1 cellular context compared by ENCODE assay signal in the genomic region with DNA sequence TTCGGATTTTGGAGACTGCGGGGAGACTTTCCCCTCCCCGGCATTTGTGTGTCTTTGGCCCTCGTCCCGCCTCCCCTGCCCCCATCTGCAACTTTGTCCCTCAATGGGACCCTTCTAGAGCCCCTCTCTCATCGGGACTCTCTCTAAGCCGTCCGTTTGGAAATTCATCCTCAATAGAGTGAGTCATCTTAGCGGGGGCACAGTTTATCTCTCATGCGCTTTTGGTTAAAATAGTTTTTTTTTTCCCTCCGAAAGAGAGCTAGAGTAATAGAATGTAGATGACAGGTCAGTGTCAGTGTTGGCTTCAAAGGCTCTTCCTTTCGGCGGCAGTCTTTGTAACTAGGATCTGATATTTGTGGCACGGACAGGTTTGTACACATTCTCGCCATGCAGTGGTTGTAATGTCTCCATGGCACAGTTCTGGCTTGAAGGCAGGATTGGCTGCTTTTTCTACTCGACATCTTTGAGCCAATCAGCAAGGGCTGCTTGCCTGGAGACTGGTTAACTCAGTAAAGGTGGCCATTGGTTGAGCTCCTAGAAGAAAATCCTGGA.
TF ChIP-seq lines count a peak whose summit lies in the region.

No MANE protein-coding gene starts in this region.

TF ChIP-seq in K562, 482 proteins besides CTCF, POLR2A, EP300 and RAD21 (continued from another document and continues in another):
- TF ChIP-seq, protein P1, sequence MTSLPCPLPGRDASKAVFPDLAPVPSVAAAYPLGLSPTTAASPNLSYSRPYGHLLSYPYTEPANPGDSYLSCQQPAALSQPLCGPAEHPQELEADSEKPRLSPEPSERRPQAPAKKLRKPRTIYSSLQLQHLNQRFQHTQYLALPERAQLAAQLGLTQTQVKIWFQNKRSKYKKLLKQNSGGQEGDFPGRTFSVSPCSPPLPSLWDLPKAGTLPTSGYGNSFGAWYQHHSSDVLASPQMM (CRISPR knock-in tag; IDR thresholded peaks at IDR 0.05): no peak
- TF ChIP-seq SMARCE1 (IDR thresholded peaks at IDR 0.05): peak; percentile 84
- TF ChIP-seq SAFB (IDR thresholded peaks at IDR 0.05; ENCODE audit: borderline replicate concordance, low read depth, low read length): no peak
- no peak for TF ChIP-seq FUS (optimal IDR thresholded peaks at IDR 0.05; ENCODE audit: low read depth, low read length)
- TF ChIP-seq MAX (CRISPR knock-in tag; IDR thresholded peaks at IDR 0.05): no peak
- no peak for TF ChIP-seq KLF6 (CRISPR knock-in tag; IDR thresholded peaks at IDR 0.05; ENCODE audit: borderline replicate concordance)
- no peak for TF ChIP-seq ZNF717 (CRISPR knock-in tag; IDR thresholded peaks at IDR 0.05)
- no peak for TF ChIP-seq TFAM (CRISPR knock-in tag; conservative IDR thresholded peaks at IDR 0.05)
- no peak for TF ChIP-seq ZNF76 (CRISPR knock-in tag; IDR thresholded peaks at IDR 0.05; ENCODE audit: borderline replicate concordance)
- TF ChIP-seq ZNF124 (CRISPR knock-in tag; IDR thresholded peaks at IDR 0.05): no peak
- TF ChIP-seq LCOR (CRISPR knock-in tag; IDR thresholded peaks at IDR 0.05): no peak
- no peak for TF ChIP-seq ZNF212 (CRISPR knock-in tag; IDR thresholded peaks at IDR 0.05)
- no peak for TF ChIP-seq ATF4 (CRISPR knock-in tag; IDR thresholded peaks at IDR 0.05)
- TF ChIP-seq SIRT6 (IDR thresholded peaks at IDR 0.05; ENCODE audit: low read depth, low read length): no peak
- TF ChIP-seq TBP (optimal IDR thresholded peaks at IDR 0.05; ENCODE audit: low read depth, low read length): peak; percentile 78
- TF ChIP-seq, protein P2, sequence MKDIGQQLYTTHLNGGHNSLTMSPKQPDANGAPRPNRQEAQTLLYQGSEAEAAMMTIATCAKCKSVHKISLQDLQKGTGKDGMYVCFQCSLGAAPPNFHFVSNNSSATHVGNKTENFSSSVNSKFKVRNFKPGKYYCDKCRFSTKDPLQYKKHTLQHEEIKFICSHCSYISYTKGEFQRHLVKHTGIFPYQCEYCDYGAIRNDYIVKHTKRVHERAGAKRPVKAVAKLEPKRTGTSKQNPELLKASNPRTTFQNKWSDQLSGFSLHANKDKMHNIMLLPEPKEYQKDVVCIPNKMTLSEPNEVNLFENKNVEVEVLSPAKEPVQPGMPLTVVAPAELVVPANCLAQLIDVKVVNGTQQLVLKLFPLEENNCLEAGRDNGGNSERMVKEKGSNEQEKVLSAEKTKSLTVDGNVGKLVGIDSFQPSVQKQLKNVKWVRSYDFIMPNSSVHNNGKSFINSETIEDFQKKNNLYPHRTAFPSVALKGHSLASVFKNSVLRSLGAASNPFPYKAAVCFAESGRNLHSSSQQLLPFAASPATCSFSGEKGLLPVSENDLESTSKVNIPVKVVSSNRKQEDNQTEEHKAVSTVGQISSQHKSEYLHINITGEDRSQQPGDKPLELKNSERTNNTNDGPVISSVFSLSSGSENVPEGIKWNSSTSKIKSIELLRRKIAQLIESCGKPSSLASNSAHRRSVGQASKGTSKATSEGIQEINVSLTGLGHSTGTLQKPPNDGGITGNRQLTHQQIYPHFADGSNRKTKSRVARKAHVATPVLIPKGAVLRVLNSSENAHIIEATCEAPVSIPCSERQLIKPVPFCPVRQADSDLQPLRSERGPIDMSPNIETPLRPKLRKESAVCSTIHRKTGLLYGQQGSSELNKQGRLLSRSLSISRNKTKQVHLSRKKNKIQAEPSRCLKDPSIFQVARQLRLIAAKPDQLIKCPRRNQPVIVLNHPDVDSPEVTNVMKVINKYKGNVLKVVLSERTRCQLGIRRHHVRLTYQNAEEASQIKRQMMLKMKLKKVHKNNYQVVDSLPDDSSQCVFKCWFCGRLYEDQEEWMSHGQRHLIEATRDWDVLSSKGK (CRISPR knock-in tag; IDR thresholded peaks at IDR 0.05): no peak
- TF ChIP-seq ATF2 (CRISPR knock-in tag; IDR thresholded peaks at IDR 0.05): no peak
- TF ChIP-seq ZBTB12 (CRISPR knock-in tag; IDR thresholded peaks at IDR 0.05): no peak
- TF ChIP-seq SNAPC5 (CRISPR knock-in tag; IDR thresholded peaks at IDR 0.05): no peak
- TF ChIP-seq, protein P3, sequence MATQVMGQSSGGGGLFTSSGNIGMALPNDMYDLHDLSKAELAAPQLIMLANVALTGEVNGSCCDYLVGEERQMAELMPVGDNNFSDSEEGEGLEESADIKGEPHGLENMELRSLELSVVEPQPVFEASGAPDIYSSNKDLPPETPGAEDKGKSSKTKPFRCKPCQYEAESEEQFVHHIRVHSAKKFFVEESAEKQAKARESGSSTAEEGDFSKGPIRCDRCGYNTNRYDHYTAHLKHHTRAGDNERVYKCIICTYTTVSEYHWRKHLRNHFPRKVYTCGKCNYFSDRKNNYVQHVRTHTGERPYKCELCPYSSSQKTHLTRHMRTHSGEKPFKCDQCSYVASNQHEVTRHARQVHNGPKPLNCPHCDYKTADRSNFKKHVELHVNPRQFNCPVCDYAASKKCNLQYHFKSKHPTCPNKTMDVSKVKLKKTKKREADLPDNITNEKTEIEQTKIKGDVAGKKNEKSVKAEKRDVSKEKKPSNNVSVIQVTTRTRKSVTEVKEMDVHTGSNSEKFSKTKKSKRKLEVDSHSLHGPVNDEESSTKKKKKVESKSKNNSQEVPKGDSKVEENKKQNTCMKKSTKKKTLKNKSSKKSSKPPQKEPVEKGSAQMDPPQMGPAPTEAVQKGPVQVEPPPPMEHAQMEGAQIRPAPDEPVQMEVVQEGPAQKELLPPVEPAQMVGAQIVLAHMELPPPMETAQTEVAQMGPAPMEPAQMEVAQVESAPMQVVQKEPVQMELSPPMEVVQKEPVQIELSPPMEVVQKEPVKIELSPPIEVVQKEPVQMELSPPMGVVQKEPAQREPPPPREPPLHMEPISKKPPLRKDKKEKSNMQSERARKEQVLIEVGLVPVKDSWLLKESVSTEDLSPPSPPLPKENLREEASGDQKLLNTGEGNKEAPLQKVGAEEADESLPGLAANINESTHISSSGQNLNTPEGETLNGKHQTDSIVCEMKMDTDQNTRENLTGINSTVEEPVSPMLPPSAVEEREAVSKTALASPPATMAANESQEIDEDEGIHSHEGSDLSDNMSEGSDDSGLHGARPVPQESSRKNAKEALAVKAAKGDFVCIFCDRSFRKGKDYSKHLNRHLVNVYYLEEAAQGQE (CRISPR knock-in tag; IDR thresholded peaks at IDR 0.05; ENCODE audit: low read depth): no peak
- TF ChIP-seq PHF8 (IDR thresholded peaks at IDR 0.05; ENCODE audit: borderline replicate concordance, low read length): no peak
- no peak for TF ChIP-seq ZNF347 (CRISPR knock-in tag; IDR thresholded peaks at IDR 0.05; ENCODE audit: low read depth)
- TF ChIP-seq ARNT (IDR thresholded peaks at IDR 0.05): peak in 1 of 2 experiments; percentile 53; a peak in 2 of 4 replicates
- TF ChIP-seq RBM25 (IDR thresholded peaks at IDR 0.05; ENCODE audit: low read depth, low read length, severe bottlenecking): peak; percentile 60
- no peak for TF ChIP-seq POLR3G (IDR thresholded peaks at IDR 0.05; ENCODE audit: extremely low read depth, insufficient read length, insufficient replicate concordance)
- no peak for TF ChIP-seq ZNF121 (CRISPR knock-in tag; conservative IDR thresholded peaks at IDR 0.05)
- TF ChIP-seq, protein P4, sequence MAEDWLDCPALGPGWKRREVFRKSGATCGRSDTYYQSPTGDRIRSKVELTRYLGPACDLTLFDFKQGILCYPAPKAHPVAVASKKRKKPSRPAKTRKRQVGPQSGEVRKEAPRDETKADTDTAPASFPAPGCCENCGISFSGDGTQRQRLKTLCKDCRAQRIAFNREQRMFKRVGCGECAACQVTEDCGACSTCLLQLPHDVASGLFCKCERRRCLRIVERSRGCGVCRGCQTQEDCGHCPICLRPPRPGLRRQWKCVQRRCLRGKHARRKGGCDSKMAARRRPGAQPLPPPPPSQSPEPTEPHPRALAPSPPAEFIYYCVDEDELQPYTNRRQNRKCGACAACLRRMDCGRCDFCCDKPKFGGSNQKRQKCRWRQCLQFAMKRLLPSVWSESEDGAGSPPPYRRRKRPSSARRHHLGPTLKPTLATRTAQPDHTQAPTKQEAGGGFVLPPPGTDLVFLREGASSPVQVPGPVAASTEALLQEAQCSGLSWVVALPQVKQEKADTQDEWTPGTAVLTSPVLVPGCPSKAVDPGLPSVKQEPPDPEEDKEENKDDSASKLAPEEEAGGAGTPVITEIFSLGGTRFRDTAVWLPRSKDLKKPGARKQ (CRISPR knock-in tag; IDR thresholded peaks at IDR 0.05): no peak
- TF ChIP-seq, protein P5, sequence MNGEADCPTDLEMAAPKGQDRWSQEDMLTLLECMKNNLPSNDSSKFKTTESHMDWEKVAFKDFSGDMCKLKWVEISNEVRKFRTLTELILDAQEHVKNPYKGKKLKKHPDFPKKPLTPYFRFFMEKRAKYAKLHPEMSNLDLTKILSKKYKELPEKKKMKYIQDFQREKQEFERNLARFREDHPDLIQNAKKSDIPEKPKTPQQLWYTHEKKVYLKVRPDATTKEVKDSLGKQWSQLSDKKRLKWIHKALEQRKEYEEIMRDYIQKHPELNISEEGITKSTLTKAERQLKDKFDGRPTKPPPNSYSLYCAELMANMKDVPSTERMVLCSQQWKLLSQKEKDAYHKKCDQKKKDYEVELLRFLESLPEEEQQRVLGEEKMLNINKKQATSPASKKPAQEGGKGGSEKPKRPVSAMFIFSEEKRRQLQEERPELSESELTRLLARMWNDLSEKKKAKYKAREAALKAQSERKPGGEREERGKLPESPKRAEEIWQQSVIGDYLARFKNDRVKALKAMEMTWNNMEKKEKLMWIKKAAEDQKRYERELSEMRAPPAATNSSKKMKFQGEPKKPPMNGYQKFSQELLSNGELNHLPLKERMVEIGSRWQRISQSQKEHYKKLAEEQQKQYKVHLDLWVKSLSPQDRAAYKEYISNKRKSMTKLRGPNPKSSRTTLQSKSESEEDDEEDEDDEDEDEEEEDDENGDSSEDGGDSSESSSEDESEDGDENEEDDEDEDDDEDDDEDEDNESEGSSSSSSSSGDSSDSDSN (IDR thresholded peaks at IDR 0.05; ENCODE audit: borderline replicate concordance in 1 of 2, low read depth in 2 of 2, low read length in 2 of 2): 0 out of 4 replicates have a peak, but pooled peaks of 1 of the 2 experiments have one; percentile 27
- TF ChIP-seq ZBTB33 (CRISPR knock-in tag; IDR thresholded peaks at IDR 0.05): no peak
- no peak for TF ChIP-seq THAP7 (CRISPR knock-in tag; IDR thresholded peaks at IDR 0.05)
